In genomic region chr6:44660561-44661220, GRCh38 we compare ENCODE assay signal across 17 cellular contexts.
DNase-seq lines count a peak whose midpoint lies in the region; ATAC-seq and TF ChIP-seq lines count a peak whose summit lies in the region.
"Had no signal": no experiment of that assay in that cellular context is flagged by ENCODE, and none has a peak within 500 bp of the region (broad histone marks: within the 10 kb centered on the region; RNA-seq: fewer than 3 reads in every experiment).

No MANE protein-coding gene starts in this region.

- H3K27me3 Mint-ChIP-seq in naive thymus-derived CD4-positive, alpha-beta T cell: no peaks in the 10 kb centered on the region

- CTCF ChIA-PET in naive thymus-derived CD4-positive, alpha-beta T cell (lab: Charles Lee): interaction anchor here (0.6 to 1.2 kb wide), 2 partner anchors 8 to 1044 kb away, joined by 3 read pairs; no protein-coding TSS in a partner anchor

- TF ChIP-seq CTCF in astrocyte of the cerebellum (IDR thresholded peaks at IDR 0.05; ENCODE audit: low read depth, low read length, missing control alignments) (no peak), lower lobe of right lung (IDR thresholded peaks at IDR 0.05) (no peak)

- peaks cover 0 to 2% (median 0%) of the 10 kb centered on the region in 11 donors for H3K9me3 Mint-ChIP-seq in naive thymus-derived CD4-positive, alpha-beta T cell

- POLR2A ChIA-PET in naive thymus-derived CD4-positive, alpha-beta T cell (lab: Charles Lee): no interaction called here

- peak; percentile 80 for ATAC-seq in left lobe of liver
- ATAC-seq in naive thymus-derived CD4-positive, alpha-beta T cell: no peak
- ATAC-seq in lower lobe of right lung: no peak
- ATAC-seq in GM19397 (IDR thresholded peaks at IDR 0.05; ENCODE audit: unreplicated experiment): no peak
- ATAC-seq: activated CD4-positive, CD25-positive, alpha-beta regulatory T cell treated with anti-CD3 and anti-CD28 coated beads, Interleukin-2, amount 50 U/mL, for 24 hours; right cardiac atrium had no signal

- no peaks in the 10 kb centered on the region for H3K36me3 ChIP-seq in skeletal muscle satellite cell (ENCODE audit: insufficient read depth, low read length)
- no peaks in the 10 kb centered on the region for H3K36me3 ChIP-seq in naive thymus-derived CD4-positive, alpha-beta T cell (ENCODE audit: control insufficient read depth in 2 of 3, insufficient read depth in 3 of 3, low read length in 3 of 3)
- H3K36me3 ChIP-seq in lower lobe of right lung: no peaks in the 10 kb centered on the region
- H3K36me3 ChIP-seq: thyroid gland had no signal

- H3K4me3 Mint-ChIP-seq in naive thymus-derived CD4-positive, alpha-beta T cell: no peak overlapping the region
- H3K4me3 Mint-ChIP-seq: neural crest cell had no signal

- H3K4me3 ChIP-seq in astrocyte of the cerebellum (ENCODE audit: low read depth, low read length): no peak overlapping the region
- H3K4me3 ChIP-seq in skeletal muscle satellite cell (ENCODE audit: low read length): no peak overlapping the region
- H3K4me3 ChIP-seq in naive thymus-derived CD4-positive, alpha-beta T cell (ENCODE audit: low read length): no peak overlapping the region
- no peak overlapping the region for H3K4me3 ChIP-seq in lower lobe of right lung
- H3K4me3 ChIP-seq: thyroid gland had no signal

- H3K27me3 ChIP-seq in skeletal muscle satellite cell (ENCODE audit: control insufficient read depth, insufficient read depth, low read length) (no peaks in the 10 kb centered on the region), lower lobe of right lung (ENCODE audit: low read depth) (peaks cover 3% of the 10 kb centered on the region)
- H3K27me3 ChIP-seq in naive thymus-derived CD4-positive, alpha-beta T cell (ENCODE audit: control insufficient read depth in 2 of 2, insufficient read depth in 2 of 2, low read length in 2 of 2): no peaks in the 10 kb centered on the region
- H3K27me3 ChIP-seq: thyroid gland had no signal

- H3K9me3 ChIP-seq in skeletal muscle satellite cell (replicated peaks; ENCODE audit: low read length): no peaks in the 10 kb centered on the region
- no peaks in the 10 kb centered on the region for H3K9me3 ChIP-seq in naive thymus-derived CD4-positive, alpha-beta T cell (ENCODE audit: control insufficient read depth in 2 of 3, low read length in 3 of 3)
- no peaks in the 10 kb centered on the region for H3K9me3 ChIP-seq in lower lobe of right lung
- H3K9me3 ChIP-seq: thyroid gland had no signal

- in situ Hi-C loops in astrocyte of the cerebellum (cut with HindIII; ENCODE audit: low sequenced_read_pairs): loop anchor here (25.0 kb wide), 2 partner anchors 427 to 1277 kb away; no protein-coding TSS in a partner anchor

- H3K9ac ChIP-seq in skeletal muscle satellite cell (ENCODE audit: low read depth, low read length): peak overlapping the region; percentile 5

- H3K27ac Mint-ChIP-seq in naive thymus-derived CD4-positive, alpha-beta T cell: no peak overlapping the region

- peaks cover 0 to 2% (median 0%) of the 10 kb centered on the region in 5 donors for H3K36me3 Mint-ChIP-seq in naive thymus-derived CD4-positive, alpha-beta T cell
- H3K36me3 Mint-ChIP-seq: brain had no signal

- no peak overlapping the region for H3K27ac ChIP-seq in naive thymus-derived CD4-positive, alpha-beta T cell (ENCODE audit: low read depth, low read length)
- no peak overlapping the region for H3K27ac ChIP-seq in lower lobe of right lung
- H3K27ac ChIP-seq: thyroid gland had no signal

- intact Hi-C loops in naive thymus-derived CD4-positive, alpha-beta T cell (cut with micrococcal nuclease): no loop called here
- intact Hi-C loops in lower lobe of right lung (cut with DNase I): no loop called here

- no peaks in the 10 kb centered on the region for H3K4me1 Mint-ChIP-seq in naive thymus-derived CD4-positive, alpha-beta T cell

- H3K4me1 ChIP-seq in skeletal muscle satellite cell (ENCODE audit: control insufficient read depth, insufficient read depth, low read length): peaks cover 47% of the 10 kb centered on the region
- H3K4me1 ChIP-seq in naive thymus-derived CD4-positive, alpha-beta T cell (ENCODE audit: control insufficient read depth in 2 of 2, insufficient read depth in 2 of 2, low read length in 2 of 2): peaks cover 0 to 2% of the 10 kb centered on the region in 2 donors
- peaks cover 14% of the 10 kb centered on the region for H3K4me1 ChIP-seq in lower lobe of right lung

- DNase-seq in H4 (ENCODE audit: low spot score) (peak; percentile 43), astrocyte of the cerebellum (ENCODE audit: low read depth) (peak; percentile 79), left lobe of liver (ENCODE audit: low spot score) (no peak), OCI-M2 (lab: John Stamatoyannopoulos, UW; ENCODE audit: unreplicated experiment) (no peak), lower lobe of right lung (no peak)
- DNase-seq in naive thymus-derived CD4-positive, alpha-beta T cell: no peak
- DNase-seq: activated naive CD4-positive, alpha-beta T cell; effector CD8-positive, alpha-beta T cell; NCI-H2081 treated with DMSO at 0.1 percent for 48 hours; NCI-H524 treated with DMSO at 0.1 percent for 48 hours; right cardiac atrium; thyroid gland had no signal

- peak overlapping the region; percentile 0 for H3K4me2 ChIP-seq in skeletal muscle satellite cell (ENCODE audit: low read length)

Comparison
In these comparisons a context has a peak if more than half of its experiments do, and no peak if none do; other contexts are left out.
1. DNase-seq: peak in H4 (single experiment) and astrocyte of the cerebellum (single experiment); none in left lobe of liver (single experiment), OCI-M2 (single experiment), naive thymus-derived CD4-positive, alpha-beta T cell (0 of 9) and lower lobe of right lung (single experiment).